23 cellular contexts compared by ENCODE assay signal in genomic region chr5:181042036-181042435, GRCh38. TPM values are rescaled to one million over a fixed set of nuclear protein-coding genes. Genes with fewer than 3 reads are reported as not detected.
A peak's percentile ranks its signal among the peaks of the same experiment; 100 is the strongest.
DNase-seq lines count a peak whose midpoint lies in the region; ATAC-seq and TF ChIP-seq lines count a peak whose summit lies in the region.
"Had no signal": no experiment of that assay in that cellular context is flagged by ENCODE, and none has a peak within 500 bp of the region (broad histone marks: within the 10 kb centered on the region; RNA-seq: fewer than 3 reads in every experiment).

No MANE protein-coding gene starts in this region.

- no peak for ATAC-seq in right cardiac atrium
- ATAC-seq in psoas muscle: no peak

- H3K9me3 ChIP-seq in breast epithelium (no peaks in the 10 kb centered on the region), right cardiac atrium (ENCODE audit: control insufficient read depth, low read length) (no peaks in the 10 kb centered on the region), psoas muscle (no peaks in the 10 kb centered on the region)
- H3K9me3 ChIP-seq: SJCRH30 had no signal

- no peaks in the 10 kb centered on the region for H3K36me3 Mint-ChIP-seq in MCF 10A (ENCODE audit: insufficient read depth, unreplicated experiment)

- CTCF ChIA-PET in MCF 10A (lab: Yijun Ruan, JAX): interaction anchor here (0.6 kb wide), 1 partner anchor 260 kb away, joined by 3 read pairs; no protein-coding TSS in a partner anchor

- H3K27me3 ChIP-seq in breast epithelium: peaks cover 0 to 49% of the 10 kb centered on the region in 2 donors
- no peaks in the 10 kb centered on the region for H3K27me3 ChIP-seq in right cardiac atrium (ENCODE audit: control insufficient read depth, insufficient read depth)
- peaks cover 0 to 40% (median 9%) of the 10 kb centered on the region in 3 donors for H3K27me3 ChIP-seq in psoas muscle (ENCODE audit: insufficient read depth in 3 of 3, low read length in 2 of 3)

- TF ChIP-seq CTCF in breast epithelium (IDR thresholded peaks at IDR 0.05) (no peak), MCF 10A (IDR thresholded peaks at IDR 0.05; ENCODE audit: unreplicated experiment) (no peak), psoas muscle (IDR thresholded peaks at IDR 0.05) (no peak)

- no TSS peak for BruUV-seq in MCF 10A (replicated peaks; lab: Mats Ljungman, UMichigan)

- TF ChIP-seq POLR2A in breast epithelium (IDR thresholded peaks at IDR 0.05) (no peak), erythroblast (IDR thresholded peaks at IDR 0.05; ENCODE audit: low read length) (no peak)

- H3K36me3 ChIP-seq in breast epithelium: no peaks in the 10 kb centered on the region
- no peaks in the 10 kb centered on the region for H3K36me3 ChIP-seq in psoas muscle (ENCODE audit: insufficient read depth in 1 of 2, low read depth in 1 of 2)
- H3K36me3 ChIP-seq: BLaER1 treated with 17β-estradiol and CSF1 and Interleukin-3, amounts not matched to agents 10 nM and 100 nM; SJCRH30 had no signal

- WGBS in right cardiac atrium: 55% methylated on average over 9 of the region's 9 CpGs
- 49 to 67% (median 62%) methylated on average over 9 of the region's 9 CpGs for WGBS in psoas muscle, 3 donors

- no peak overlapping the region for H3K27ac Mint-ChIP-seq in MCF 10A (ENCODE audit: low read depth, unreplicated experiment)

- H3K27ac ChIP-seq in breast epithelium (peak overlapping the region in 1 of 2 donors; percentile 43), right cardiac atrium (ENCODE audit: low read length) (peak overlapping the region; percentile 7), psoas muscle (peak overlapping the region; percentile 14)
- H3K27ac ChIP-seq: BLaER1 treated with 17β-estradiol and CSF1 and Interleukin-3, amounts not matched to agents 10 nM and 100 nM; GM23248; SJCRH30 had no signal

- intact Hi-C loops in breast epithelium (cut with DNase I; ENCODE audit: low total_unique reads) (no loop called here), MCF 10A (cut with micrococcal nuclease) (no loop called here), right cardiac atrium (cut with DNase I) (no loop called here), psoas muscle (cut with DNase I) (no loop called here)

- H3K4me3 ChIP-seq in breast epithelium: peak overlapping the region; percentile 27 to 57 (median 30)
- H3K4me3 ChIP-seq in right cardiac atrium (ENCODE audit: low read length): peak overlapping the region; percentile 61
- H3K4me3 ChIP-seq in psoas muscle: peak overlapping the region; percentile 57
- H3K4me3 ChIP-seq: BLaER1 treated with 17β-estradiol and CSF1 and Interleukin-3, amounts not matched to agents 10 nM and 100 nM; GM23248; SJCRH30 had no signal

- H3K4me1 ChIP-seq in breast epithelium (no peaks in the 10 kb centered on the region), right cardiac atrium (ENCODE audit: control insufficient read depth, insufficient read depth, low read length) (peaks cover 2% of the 10 kb centered on the region), psoas muscle (no peaks in the 10 kb centered on the region)
- H3K4me1 ChIP-seq: SJCRH30 had no signal

- H3K27me3 Mint-ChIP-seq in MCF 10A (ENCODE audit: insufficient read depth, unreplicated experiment): peaks cover 65% of the 10 kb centered on the region

- no peaks in the 10 kb centered on the region for H3K4me1 Mint-ChIP-seq in MCF 10A (ENCODE audit: insufficient read depth, unreplicated experiment)

- POLR2A ChIA-PET in MCF 10A (lab: Yijun Ruan, JAX): interaction anchor here (0.7 kb wide), 1 partner anchor 114 kb away, joined by 3 read pairs; no protein-coding TSS in a partner anchor

- DNase-seq in breast epithelium (ENCODE audit: low spot score in 2 of 2) (no peak), MCF 10A (ENCODE audit: unreplicated experiment) (no peak), right cardiac atrium (no peak), psoas muscle (no peak), ureter (ENCODE audit: low spot score) (peak; percentile 9), T1000 (lab: John Stamatoyannopoulos, UW) (no peak), ecto neural progenitor cell (ENCODE audit: low spot score) (no peak), erythroblast (lab: John Stamatoyannopoulos, UW) (no peak)
- DNase-seq: 8988T, DMS 273 treated with DMSO at 0.1 percent for 48 hours, GF-D8, GM23248, HCEC 1CT, KBM-7, NCI-H1417 treated with DMSO at 0.1 percent for 48 hours, NCI-H2029, NCI-H2171, NCI-H446, NCI-H69, OCI-M1, RPMI8226, SJCRH30 had no signal

- H3K9me3 Mint-ChIP-seq in MCF 10A (ENCODE audit: unreplicated experiment): no peaks in the 10 kb centered on the region

- no peak overlapping the region for H3K4me3 Mint-ChIP-seq in MCF 10A (ENCODE audit: unreplicated experiment)

RNA-seq across cellular contexts. Expression of gene BTNL9, which starts 2.0 kb away (rescaled TPM):
- total RNA-seq in breast epithelium: 100 to 1,000 TPM in 1 of 3 donors, 10 to 100 TPM in 2; 27.2 to 169 (median 94.6) TPM
- not detected in 2 replicates for total RNA-seq in MCF 10A (2022)
- 10 to 100 TPM in 3 of 4 donors, 1 to 10 TPM in 1; 8.0 to 44.4 (median 26.8) TPM for total RNA-seq in right cardiac atrium
- polyA plus RNA-seq in right cardiac atrium: 57.8 TPM
- total RNA-seq in psoas muscle: 10 to 100 TPM; 10.4 to 22.8 (median 18.1) TPM
- polyA plus RNA-seq in psoas muscle: 10 to 100 TPM; 14.4 to 26.3 (median 20.0) TPM
- 26.0 TPM for total RNA-seq in ureter
- total RNA-seq: GM23248, SJCRH30 had no signal
- polyA plus RNA-seq: GM23248 had no signal

RNA-seq across cellular contexts. Expression of gene BTNL3, which starts 53.4 kb away (rescaled TPM):
- total RNA-seq in breast epithelium (under 1 TPM in 1 of 3 donors, not detected in 2; under 0.01 TPM), MCF 10A (2022) (not detected in 2 replicates), right cardiac atrium (under 1 TPM in 1 of 4 donors, not detected in 3; 0.11 TPM), psoas muscle (not detected), ureter (not detected)
- polyA plus RNA-seq in right cardiac atrium (0.11 TPM), psoas muscle (under 1 TPM in 2 of 3 donors, not detected in 1; 0.01 to 0.09 TPM)
- total RNA-seq: GM23248, SJCRH30 had no signal
- polyA plus RNA-seq: GM23248 had no signal
